In the genomic region with DNA sequence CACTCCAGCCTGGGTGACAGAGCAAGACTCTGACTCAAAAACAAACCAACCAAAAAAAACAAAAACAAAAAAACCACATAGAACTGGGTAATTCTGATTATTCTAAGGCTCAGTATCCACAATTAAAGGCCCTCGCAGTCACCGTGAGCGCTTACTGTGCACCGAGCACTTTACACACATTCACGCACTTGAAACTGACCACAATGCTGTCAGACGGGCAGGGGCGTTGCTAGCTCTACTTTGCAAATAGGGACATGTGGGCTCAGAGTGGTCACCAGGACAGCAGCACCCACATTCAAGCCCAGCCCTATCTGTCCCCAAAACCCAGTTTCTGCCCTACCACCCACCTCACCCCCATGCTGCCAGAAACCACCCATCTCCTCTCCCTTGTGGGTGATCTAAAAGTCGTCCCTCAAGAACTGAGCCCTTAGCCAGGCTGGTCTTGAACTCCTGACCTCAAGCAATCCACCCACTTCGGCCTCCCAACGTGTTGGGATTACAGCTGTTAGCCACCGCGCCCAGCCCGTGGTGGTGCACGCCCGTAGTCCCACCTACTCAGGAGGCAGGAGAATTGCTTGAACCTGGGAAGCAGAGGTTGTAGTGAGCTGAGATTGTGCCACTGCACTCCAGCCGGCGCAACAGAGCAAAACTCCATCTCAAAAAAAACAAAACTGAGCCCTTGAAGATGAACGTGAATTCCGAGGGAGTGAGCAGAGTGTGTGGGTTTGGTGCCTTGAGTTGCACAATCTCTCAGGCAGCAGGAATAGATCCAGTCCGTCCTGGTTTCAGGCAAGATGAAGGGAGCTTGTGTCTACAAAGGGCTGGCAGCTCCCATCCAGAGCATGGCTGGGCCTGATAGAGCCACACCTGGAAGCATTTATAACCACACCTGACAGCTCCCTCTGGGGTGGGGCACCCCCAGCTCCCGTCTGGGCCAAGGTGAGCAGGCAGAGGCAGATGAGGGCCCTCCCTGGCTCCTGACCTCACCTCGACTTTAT, we compare ENCODE assay signal across 9 cellular contexts. TPM values are rescaled to one million over a fixed set of nuclear protein-coding genes. Genes with fewer than 3 reads are reported as not detected.
DNase-seq lines count a peak whose midpoint lies in the region; TF ChIP-seq lines count a peak whose summit lies in the region.
"Had no signal": no experiment of that assay in that cellular context is flagged by ENCODE, and none has a peak within 500 bp of the region (broad histone marks: within the 10 kb centered on the region; RNA-seq: fewer than 3 reads in every experiment).

No MANE protein-coding gene starts in this region.

- peaks cover 7% of the 10 kb centered on the region for H3K27me3 Mint-ChIP-seq in glutamatergic neuron (ENCODE audit: unreplicated experiment)
- H3K27me3 Mint-ChIP-seq: central memory CD8-positive, alpha-beta T cell had no signal

- H3K36me3 Mint-ChIP-seq in glutamatergic neuron (ENCODE audit: unreplicated experiment): peaks cover 3% of the 10 kb centered on the region

- peaks cover 13% of the 10 kb centered on the region for H3K9me3 Mint-ChIP-seq in glutamatergic neuron (ENCODE audit: unreplicated experiment)
- H3K9me3 Mint-ChIP-seq: central memory CD8-positive, alpha-beta T cell had no signal

- no peak overlapping the region for H3K4me3 Mint-ChIP-seq in glutamatergic neuron (ENCODE audit: unreplicated experiment)
- H3K4me3 Mint-ChIP-seq: central memory CD8-positive, alpha-beta T cell had no signal

- H3K4me1 Mint-ChIP-seq in glutamatergic neuron (ENCODE audit: low read depth, unreplicated experiment): peaks cover 12% of the 10 kb centered on the region

- no peak overlapping the region for H3K27ac Mint-ChIP-seq in glutamatergic neuron (ENCODE audit: unreplicated experiment)

- TF ChIP-seq CTCF in AG09319 (IDR thresholded peaks at IDR 0.05; ENCODE audit: low read depth, low read length) (peak; percentile 2), glutamatergic neuron (IDR thresholded peaks at IDR 0.05; ENCODE audit: partially characterized antibody, unreplicated experiment) (no peak)

- DNase-seq in AG09319 (ENCODE audit: extremely low read depth, low read depth) (no peak), NCI-H2107 treated with DMSO at 0.1 percent for 48 hours (lab: John Stamatoyannopoulos, UW; ENCODE audit: unreplicated experiment) (peak; percentile 62), fibroblast of gingiva (ENCODE audit: low read depth) (peak; percentile 87), occipital lobe (lab: John Stamatoyannopoulos, UW) (peak; percentile 20), NCI-H748 (lab: John Stamatoyannopoulos, UW; ENCODE audit: unreplicated experiment) (no peak), activated gamma-delta T cell treated with Interleukin-2 at 50 U/mL for 16 hours (no peak), glutamatergic neuron (no peak)
- DNase-seq in activated CD8-positive, alpha-beta memory T cell treated with anti-CD3 and anti-CD28 coated beads, Interleukin-2, amount 50 U/mL, for 4 hours: no peak

RNA-seq across cellular contexts. Expression of a gene that starts 5.4 kb away (rescaled TPM):
- total RNA-seq in occipital lobe: 2.7 TPM
- total RNA-seq in glutamatergic neuron (ENCODE audit: unreplicated experiment): 50.4 TPM

Comparison
In these comparisons a context has a peak if more than half of its experiments do, and no peak if none do; other contexts are left out.
1. DNase-seq: peak in NCI-H2107 treated with DMSO at 0.1 percent for 48 hours (single experiment), fibroblast of gingiva (single experiment) and occipital lobe (single experiment); none in AG09319 (single experiment), NCI-H748 (single experiment), activated gamma-delta T cell treated with Interleukin-2 at 50 U/mL for 16 hours (single experiment), activated CD8-positive, alpha-beta memory T cell treated with anti-CD3 and anti-CD28 coated beads, Interleukin-2, amount 50 U/mL, for 4 hours (single experiment) and glutamatergic neuron (single experiment).
2. RNA of a gene that starts 5.4 kb away (total RNA-seq): 50.4 TPM in glutamatergic neuron (single experiment); 2.7 TPM in occipital lobe (single experiment); every median in the first group is over 10 times any median in the second.